Comparison of ENCODE assay signal across 16 cellular contexts in genomic region chr9:93123561-93124283, GRCh38. TPM values are rescaled to one million over a fixed set of nuclear protein-coding genes. Genes with fewer than 3 reads are reported as not detected.
DNase-seq lines count a peak whose midpoint lies in the region; ATAC-seq and TF ChIP-seq lines count a peak whose summit lies in the region.
"Had no signal": no experiment of that assay in that cellular context is flagged by ENCODE, and none has a peak within 500 bp of the region (broad histone marks: within the 10 kb centered on the region; RNA-seq: fewer than 3 reads in every experiment).

No MANE protein-coding gene starts in this region.

- no peaks in the 10 kb centered on the region for H3F3A ChIP-seq in OCI-LY1 (ENCODE audit: insufficient read depth, low read length)

- H3K9ac ChIP-seq in OCI-LY1 (ENCODE audit: low read length) (no peak overlapping the region), neuronal stem cell (ENCODE audit: low read depth, low read length, poor library complexity) (no peak overlapping the region)

- H3K4me3 ChIP-seq in OCI-LY1 (ENCODE audit: low read depth, low read length, poor library complexity, severe bottlenecking) (no peak overlapping the region), coronary artery (no peak overlapping the region), neuronal stem cell (ENCODE audit: low read length in 2 of 2) (no peak overlapping the region)

- no peak overlapping the region for H2BK5ac ChIP-seq in neuronal stem cell (ENCODE audit: low read length)

- H3K4ac ChIP-seq in neuronal stem cell (ENCODE audit: low read length): no peak overlapping the region

- H2BK12ac ChIP-seq in neuronal stem cell (ENCODE audit: low read length): no peak overlapping the region

- H3K27me3 Mint-ChIP-seq in CD4-positive, alpha-beta T cell: no peaks in the 10 kb centered on the region
- H3K27me3 Mint-ChIP-seq: activated CD4-positive, alpha-beta T cell treated with anti-CD3 and anti-CD28 coated beads for 36 hours; stimulated activated naive CD8-positive, alpha-beta T cell treated with anti-CD3 and anti-CD28 coated beads, Interleukin-15, Interleukin-2, amounts not matched to agents 100 ng/mL and 50 ng/mL, for 24 hours had no signal

- no peaks in the 10 kb centered on the region for H3K9me3 ChIP-seq in CD4-positive, alpha-beta T cell (ENCODE audit: control insufficient read depth, low read length)
- H3K9me3 ChIP-seq in OCI-LY1 (ENCODE audit: low read length) (no peaks in the 10 kb centered on the region), neuronal stem cell (replicated peaks in 1 of 2; ENCODE audit: control insufficient read depth in 2 of 2, insufficient read depth in 1 of 2, low read depth in 1 of 2, low read length in 2 of 2) (no peaks in the 10 kb centered on the region)

- no CpG with 5 or more reads among the region's 14 CpGs for WGBS in neuronal stem cell (ENCODE audit: extremely low coverage in 2 of 2, insufficient read length in 2 of 2, insufficient replicate concordance in 1 of 2), 2 donors

- POLR2A ChIA-PET in CD4-positive, alpha-beta T cell (lab: Charles Lee): interaction anchor here (1.6 kb wide), 1 partner anchor 10 kb away, joined by 5 read pairs; the partner anchor contains the start of gene NINJ1

- H4K91ac ChIP-seq in neuronal stem cell (ENCODE audit: low read depth, low read length, poor library complexity): no peak overlapping the region

- TF ChIP-seq CTCF in CD4-positive, alpha-beta T cell (IDR thresholded peaks at IDR 0.05): no peak
- TF ChIP-seq CTCF in OCI-LY1 (IDR thresholded peaks at IDR 0.05; ENCODE audit: low read length): no peak
- no peak for TF ChIP-seq CTCF in coronary artery (IDR thresholded peaks at IDR 0.05)

- H3K9me3 Mint-ChIP-seq in CD4-positive, alpha-beta T cell: no peaks in the 10 kb centered on the region
- H3K9me3 Mint-ChIP-seq: stimulated activated naive CD8-positive, alpha-beta T cell treated with anti-CD3 and anti-CD28 coated beads, Interleukin-15, Interleukin-2, amounts not matched to agents 100 ng/mL and 50 ng/mL, for 24 hours had no signal

- peaks cover 22% of the 10 kb centered on the region; the same call in 1 of the 2 replicates for H3K36me3 ChIP-seq in OCI-LY1 (ENCODE audit: insufficient read depth, low read length)
- H3K36me3 ChIP-seq in neuronal stem cell (replicated peaks in 1 of 2; ENCODE audit: control insufficient read depth in 2 of 2, insufficient read depth in 2 of 2, low read length in 2 of 2): peaks cover 10 to 12% of the 10 kb centered on the region in 2 donors

- intact Hi-C loops in CD4-positive, alpha-beta T cell (cut with DNase I, micrococcal nuclease): no loop called here

- no peak overlapping the region for H4K8ac ChIP-seq in neuronal stem cell (ENCODE audit: low read depth, low read length)

- H4K20me1 ChIP-seq in OCI-LY1 (ENCODE audit: insufficient read depth, low read length): no peaks in the 10 kb centered on the region

- H2AFZ ChIP-seq in OCI-LY1 (ENCODE audit: low read length): no peak overlapping the region
- H2AFZ ChIP-seq in neuronal stem cell (ENCODE audit: low read length): no peak overlapping the region

- H3K36me3 Mint-ChIP-seq in CD4-positive, alpha-beta T cell (ENCODE audit: low read depth): peaks cover 59% of the 10 kb centered on the region

- H3K14ac ChIP-seq in neuronal stem cell (ENCODE audit: low read length): no peak overlapping the region

- ATAC-seq in CD4-positive, alpha-beta T cell (ENCODE audit: poor library complexity): no peak
- ATAC-seq in HG03571 (IDR thresholded peaks at IDR 0.05; ENCODE audit: unreplicated experiment): no peak
- ATAC-seq in GM18505 (IDR thresholded peaks at IDR 0.05; ENCODE audit: unreplicated experiment): no peak
- ATAC-seq in GM21447 (IDR thresholded peaks at IDR 0.05; ENCODE audit: unreplicated experiment): no peak
- ATAC-seq: activated CD4-positive, alpha-beta T cell treated with anti-CD3 and anti-CD28 coated beads for 36 hours; esophagus mucosa had no signal

- peak overlapping the region; percentile 25 for H3K18ac ChIP-seq in neuronal stem cell (ENCODE audit: low read length)

- H2AK5ac ChIP-seq in neuronal stem cell (ENCODE audit: low read depth, low read length): no peak overlapping the region

- H3K4me2 ChIP-seq in OCI-LY1 (ENCODE audit: low read length): no peak overlapping the region
- no peak overlapping the region for H3K4me2 ChIP-seq in neuronal stem cell (ENCODE audit: insufficient read depth, low read length, poor library complexity, severe bottlenecking)

- H3K27me3 ChIP-seq in CD4-positive, alpha-beta T cell (ENCODE audit: control insufficient read depth, insufficient read depth, low read length): no peaks in the 10 kb centered on the region
- H3K27me3 ChIP-seq in OCI-LY1 (ENCODE audit: insufficient read depth, low read length): no peaks in the 10 kb centered on the region
- H3K27me3 ChIP-seq in neuronal stem cell (ENCODE audit: control insufficient read depth in 3 of 3, insufficient read depth in 3 of 3, low read depth in 1 of 3, low read length in 3 of 3): no peaks in the 10 kb centered on the region

- H3K23ac ChIP-seq in neuronal stem cell (ENCODE audit: low read depth, low read length, poor library complexity): peak overlapping the region; percentile 10

- no peak overlapping the region for H3K4me3 Mint-ChIP-seq in CD4-positive, alpha-beta T cell
- H3K4me3 Mint-ChIP-seq: activated CD4-positive, alpha-beta T cell treated with anti-CD3 and anti-CD28 coated beads for 36 hours; stimulated activated naive CD8-positive, alpha-beta T cell treated with anti-CD3 and anti-CD28 coated beads, Interleukin-15, Interleukin-2, amounts not matched to agents 100 ng/mL and 50 ng/mL, for 24 hours had no signal

- H2BK120ac ChIP-seq in neuronal stem cell (ENCODE audit: low read depth, low read length): no peak overlapping the region

- DNase-seq in CD4-positive, alpha-beta T cell: peak in 1 of 10 experiments; percentile 32
- DNase-seq in coronary artery (ENCODE audit: low spot score) (peak; percentile 69), neuronal stem cell (ENCODE audit: low spot score) (no peak), DMS153 treated with DMSO at 0.1 percent for 48 hours (lab: John Stamatoyannopoulos, UW; ENCODE audit: unreplicated experiment) (no peak)
- DNase-seq: activated CD4-positive, alpha-beta T cell treated with anti-CD3 and anti-CD28 coated beads for 36 hours; activated naive CD4-positive, alpha-beta T cell; C1 segment of cervical spinal cord; HCEC 1CT; MM.1S; NK-92 treated with Interleukin-12 subunit alpha and Interleukin-12 subunit beta, amount 100 ng/mL, for 24 hours had no signal

- CTCF ChIA-PET in CD4-positive, alpha-beta T cell (lab: Charles Lee): no interaction called here

- no peak for TF ChIP-seq POLR2A in GM18505 (IDR thresholded peaks at IDR 0.05; ENCODE audit: borderline replicate concordance, extremely low read depth, insufficient read depth, insufficient read length)

- peaks cover 51% of the 10 kb centered on the region for H3K4me1 Mint-ChIP-seq in CD4-positive, alpha-beta T cell (ENCODE audit: low read depth)

- H3K27ac ChIP-seq in CD4-positive, alpha-beta T cell (ENCODE audit: low read depth, low read length): no peak overlapping the region
- peak overlapping the region; percentile 1 for H3K27ac ChIP-seq in OCI-LY1 (ENCODE audit: low read depth, low read length, poor library complexity, severe bottlenecking)
- H3K27ac ChIP-seq in coronary artery: no peak overlapping the region
- H3K27ac ChIP-seq in neuronal stem cell (replicated peaks; ENCODE audit: low read length): no peak overlapping the region

- no peak overlapping the region for H2BK15ac ChIP-seq in neuronal stem cell (ENCODE audit: low read length)

- H3K4me1 ChIP-seq in OCI-LY1 (ENCODE audit: insufficient read depth, low read length, severe bottlenecking) (peaks cover 42% of the 10 kb centered on the region), neuronal stem cell (ENCODE audit: control insufficient read depth in 2 of 2, insufficient read depth in 1 of 2, low read depth in 1 of 2, low read length in 2 of 2) (peaks cover 12 to 18% of the 10 kb centered on the region in 2 donors)

- H3K79me1 ChIP-seq in neuronal stem cell (ENCODE audit: low read depth, low read length): peaks cover 5% of the 10 kb centered on the region

- H3K79me2 ChIP-seq in OCI-LY1 (ENCODE audit: insufficient read depth, low read length): no peaks in the 10 kb centered on the region

- peak overlapping the region; percentile 81 for H3K27ac Mint-ChIP-seq in CD4-positive, alpha-beta T cell
- H3K27ac Mint-ChIP-seq: activated CD4-positive, alpha-beta T cell treated with anti-CD3 and anti-CD28 coated beads for 36 hours; stimulated activated naive CD8-positive, alpha-beta T cell treated with anti-CD3 and anti-CD28 coated beads, Interleukin-15, Interleukin-2, amounts not matched to agents 100 ng/mL and 50 ng/mL, for 24 hours had no signal

- H3K9me2 ChIP-seq in OCI-LY1 (ENCODE audit: low read depth, low read length): no peaks in the 10 kb centered on the region

RNA-seq across cellular contexts. Expression of gene NINJ1, which starts 10.3 kb away (rescaled TPM):
- total RNA-seq in CD4-positive, alpha-beta T cell: 10 to 100 TPM; 87.8 to 87.9 TPM
- 36.0 TPM for polyA plus RNA-seq in neuronal stem cell (2013, experiment 1 of 2)
- 35.7 TPM for polyA plus RNA-seq in neuronal stem cell (2013, experiment 2 of 2)

RNA-seq across cellular contexts. Expression of gene CARD19, which starts 27.7 kb away (rescaled TPM):
- 10 to 100 TPM; 38.8 to 39.2 TPM for total RNA-seq in CD4-positive, alpha-beta T cell
- polyA plus RNA-seq in neuronal stem cell (2013, experiment 1 of 2): 23.2 TPM
- 20.4 TPM for polyA plus RNA-seq in neuronal stem cell (2013, experiment 2 of 2)
